ENCODE assay signal across 22 cellular contexts in genomic region chr11:78504708-78505107, GRCh38.
DNase-seq lines count a peak whose midpoint lies in the region; ATAC-seq, FAIRE-seq and TF ChIP-seq lines count a peak whose summit lies in the region.
"Had no signal": no experiment of that assay in that cellular context is flagged by ENCODE, and none has a peak within 500 bp of the region (broad histone marks: within the 10 kb centered on the region; RNA-seq: fewer than 3 reads in every experiment).

No MANE protein-coding gene starts in this region.

- peak; percentile 33 for ATAC-seq in activated CD8-positive, alpha-beta memory T cell treated with anti-CD3 and anti-CD28 coated beads, Interleukin-2, amount 10 ng/mL, durations not matched to agents 7 days and 5 days
- ATAC-seq in A549 = no peak
- no peak for ATAC-seq in natural killer cell treated with Interleukin-12 subunit alpha and Interleukin-12 subunit beta and Interleukin-15 and Interleukin-18, amount 100 ng/mL, for 72 hours

- H3K4me3 Mint-ChIP-seq in activated CD8-positive, alpha-beta memory T cell treated with anti-CD3 and anti-CD28 coated beads, Interleukin-2, amount 10 ng/mL, durations not matched to agents 7 days and 5 days = no peak overlapping the region
- no peak overlapping the region for H3K4me3 Mint-ChIP-seq in natural killer cell treated with Interleukin-12 subunit alpha and Interleukin-12 subunit beta and Interleukin-15 and Interleukin-18, amount 100 ng/mL, for 72 hours
- H3K4me3 Mint-ChIP-seq in activated CD4-positive, alpha-beta T cell treated with anti-CD3 and anti-CD28 coated beads, Interleukin-2, amount 10 ng/mL, durations not matched to agents 24 days and 14 days = no peak overlapping the region
- H3K4me3 Mint-ChIP-seq: CD4-positive, CD25-positive, alpha-beta regulatory T cell had no signal

- DNase-seq in activated CD8-positive, alpha-beta memory T cell treated with anti-CD3 and anti-CD28 coated beads, Interleukin-2, amount 10 ng/mL, durations not matched to agents 7 days and 5 days = no peak
- no peak for DNase-seq in activated CD8-positive, alpha-beta memory T cell treated with anti-CD3 and anti-CD28 coated beads for 24 hours
- no peak for DNase-seq in A549 (ENCODE audit: low read depth in 1 of 2, low spot score in 1 of 2)
- no peak for DNase-seq in OCI-M2 (lab: John Stamatoyannopoulos, UW; ENCODE audit: unreplicated experiment)
- DNase-seq in natural killer cell treated with Interleukin-12 subunit alpha and Interleukin-12 subunit beta and Interleukin-15 and Interleukin-18, amount 100 ng/mL, for 72 hours (ENCODE audit: low spot score) = no peak
- no peak for DNase-seq in activated CD4-positive, alpha-beta T cell treated with anti-CD3 and anti-CD28 coated beads, Interleukin-2, amount 10 ng/mL, durations not matched to agents 24 days and 14 days
- DNase-seq: DMS153; IMR-90; Karpas-422; NCI-H1092 treated with DMSO at 0.1 percent for 48 hours; NCI-H1436 treated with DMSO at 0.1 percent for 48 hours; NCI-H187 treated with DMSO at 0.1 percent for 48 hours; NCI-H2171 treated with DMSO at 0.1 percent for 48 hours; NCI-H524; NCI-H748 treated with DMSO at 0.1 percent for 48 hours; NK-92 treated with Interleukin-12 subunit alpha and Interleukin-12 subunit beta, amount 100 ng/mL, for 24 hours; Peyer's patch; SHP77 treated with DMSO at 0.1 percent for 48 hours had no signal

- H3K4me2 ChIP-seq in A549 (no peak overlapping the region), OCI-LY1 (ENCODE audit: low read length) (no peak overlapping the region)
- H3K4me2 ChIP-seq: BLaER1 had no signal

- POLR2A ChIA-PET in A549 (lab: Yijun Ruan, JAX) = no interaction called here

- no peak for TF ChIP-seq RAD21 in A549 (conservative IDR thresholded peaks at IDR 0.05 in 1 of 2, IDR thresholded peaks at IDR 0.05 in 1 of 2)

- no peak overlapping the region for H3K27ac ChIP-seq in A549
- H3K27ac ChIP-seq in OCI-LY1 (ENCODE audit: low read depth, low read length, poor library complexity, severe bottlenecking) = peak overlapping the region; percentile 65
- H3K27ac ChIP-seq: BLaER1, Peyer's patch had no signal

- H2AFZ ChIP-seq in OCI-LY1 (ENCODE audit: low read length) = no peak overlapping the region

- H3K9ac ChIP-seq in OCI-LY1 (ENCODE audit: low read length) (no peak overlapping the region), endocrine pancreas (ENCODE audit: control insufficient read depth, insufficient read depth, low read length) (no peak overlapping the region)
- H3K9ac ChIP-seq: BLaER1 had no signal

- CTCF ChIA-PET in activated CD8-positive, alpha-beta memory T cell treated with anti-CD3 and anti-CD28 coated beads, Interleukin-2, amount 10 ng/mL, durations not matched to agents 7 days and 5 days (lab: Charles Lee) = interaction anchor here (0.5 kb wide), 1 partner anchor 37 kb away, joined by 3 read pairs; no protein-coding TSS in a partner anchor
- CTCF ChIA-PET in A549 (lab: Yijun Ruan, JAX) = no interaction called here

- no peaks in the 10 kb centered on the region for H3F3A ChIP-seq in OCI-LY1 (ENCODE audit: insufficient read depth, low read length)

- no peaks in the 10 kb centered on the region for H3K9me3 Mint-ChIP-seq in activated CD8-positive, alpha-beta memory T cell treated with anti-CD3 and anti-CD28 coated beads, Interleukin-2, amount 10 ng/mL, durations not matched to agents 7 days and 5 days (ENCODE audit: low read depth)
- H3K9me3 Mint-ChIP-seq in natural killer cell treated with Interleukin-12 subunit alpha and Interleukin-12 subunit beta and Interleukin-15 and Interleukin-18, amount 100 ng/mL, for 72 hours = no peaks in the 10 kb centered on the region
- H3K9me3 Mint-ChIP-seq in activated CD4-positive, alpha-beta T cell treated with anti-CD3 and anti-CD28 coated beads, Interleukin-2, amount 10 ng/mL, durations not matched to agents 24 days and 14 days = peaks cover 3% of the 10 kb centered on the region

- TF ChIP-seq POLR2A in A549 (IDR thresholded peaks at IDR 0.05; ENCODE audit: low read length) = no peak

- TF ChIP-seq EP300 in A549 (IDR thresholded peaks at IDR 0.05) = no peak

- H3K4me1 ChIP-seq in A549 (no peaks in the 10 kb centered on the region), OCI-LY1 (ENCODE audit: insufficient read depth, low read length, severe bottlenecking) (peaks cover 16% of the 10 kb centered on the region), endocrine pancreas (ENCODE audit: control insufficient read depth, insufficient read depth, low read length) (peaks cover 12% of the 10 kb centered on the region)
- H3K4me1 ChIP-seq: Peyer's patch had no signal

- no peak for TF ChIP-seq CTCF in A549 (IDR thresholded peaks at IDR 0.05)
- no peak for TF ChIP-seq CTCF in OCI-LY1 (IDR thresholded peaks at IDR 0.05; ENCODE audit: low read length)

- H3K9me2 ChIP-seq in OCI-LY1 (ENCODE audit: low read depth, low read length) = no peaks in the 10 kb centered on the region

- no peak overlapping the region for H3K4me3 ChIP-seq in A549
- no peak overlapping the region for H3K4me3 ChIP-seq in OCI-LY1 (ENCODE audit: low read depth, low read length, poor library complexity, severe bottlenecking)
- peak overlapping the region; percentile 14 for H3K4me3 ChIP-seq in endocrine pancreas (ENCODE audit: control insufficient read depth, insufficient read depth, low read length)
- H3K4me3 ChIP-seq: BLaER1, Peyer's patch had no signal

- no peaks in the 10 kb centered on the region for H3K79me2 ChIP-seq in OCI-LY1 (ENCODE audit: insufficient read depth, low read length)

- H3K36me3 Mint-ChIP-seq in activated CD8-positive, alpha-beta memory T cell treated with anti-CD3 and anti-CD28 coated beads, Interleukin-2, amount 10 ng/mL, durations not matched to agents 7 days and 5 days = peaks cover 15% of the 10 kb centered on the region
- H3K36me3 Mint-ChIP-seq in natural killer cell treated with Interleukin-12 subunit alpha and Interleukin-12 subunit beta and Interleukin-15 and Interleukin-18, amount 100 ng/mL, for 72 hours = peaks cover 8% of the 10 kb centered on the region
- peaks cover 26% of the 10 kb centered on the region for H3K36me3 Mint-ChIP-seq in activated CD4-positive, alpha-beta T cell treated with anti-CD3 and anti-CD28 coated beads, Interleukin-2, amount 10 ng/mL, durations not matched to agents 24 days and 14 days (ENCODE audit: low read depth)

- 98% methylated on average over 4 of the region's 4 CpGs for WGBS in A549 (ENCODE audit: missing lambda C conversion rate)

- FAIRE-seq in A549 (lab: Jason Lieb, UNC) = no peak

- H4K20me1 ChIP-seq in OCI-LY1 (ENCODE audit: insufficient read depth, low read length) = no peaks in the 10 kb centered on the region
- H4K20me1 ChIP-seq: BLaER1 had no signal

- H3K9me3 ChIP-seq in A549 (no peaks in the 10 kb centered on the region), OCI-LY1 (ENCODE audit: low read length) (no peaks in the 10 kb centered on the region), endocrine pancreas (ENCODE audit: control insufficient read depth, low read length) (no peaks in the 10 kb centered on the region)
- H3K9me3 ChIP-seq: Peyer's patch had no signal

- no peak overlapping the region for H3K27ac Mint-ChIP-seq in activated CD8-positive, alpha-beta memory T cell treated with anti-CD3 and anti-CD28 coated beads, Interleukin-2, amount 10 ng/mL, durations not matched to agents 7 days and 5 days
- H3K27ac Mint-ChIP-seq in natural killer cell treated with Interleukin-12 subunit alpha and Interleukin-12 subunit beta and Interleukin-15 and Interleukin-18, amount 100 ng/mL, for 72 hours = no peak overlapping the region
- no peak overlapping the region for H3K27ac Mint-ChIP-seq in activated CD4-positive, alpha-beta T cell treated with anti-CD3 and anti-CD28 coated beads, Interleukin-2, amount 10 ng/mL, durations not matched to agents 24 days and 14 days
- H3K27ac Mint-ChIP-seq: CD4-positive, CD25-positive, alpha-beta regulatory T cell had no signal

- no peaks in the 10 kb centered on the region; the same call in 1 of the 2 replicates for H3K36me3 ChIP-seq in OCI-LY1 (ENCODE audit: insufficient read depth, low read length)
- H3K36me3 ChIP-seq in endocrine pancreas (ENCODE audit: control insufficient read depth, insufficient read depth, low read length) = no peaks in the 10 kb centered on the region
- H3K36me3 ChIP-seq: Peyer's patch had no signal

- intact Hi-C loops in activated CD4-positive, alpha-beta T cell treated with anti-CD3 and anti-CD28 coated beads, Interleukin-2, amount 10 ng/mL, durations not matched to agents 24 days and 14 days (cut with micrococcal nuclease) = no loop called here

- H3K4me1 Mint-ChIP-seq in activated CD8-positive, alpha-beta memory T cell treated with anti-CD3 and anti-CD28 coated beads, Interleukin-2, amount 10 ng/mL, durations not matched to agents 7 days and 5 days = peaks cover 21% of the 10 kb centered on the region
- peaks cover 0 to 8% of the 10 kb centered on the region in 2 donors for H3K4me1 Mint-ChIP-seq in natural killer cell treated with Interleukin-12 subunit alpha and Interleukin-12 subunit beta and Interleukin-15 and Interleukin-18, amount 100 ng/mL, for 72 hours (ENCODE audit: low read depth in 2 of 2)
- peaks cover 13% of the 10 kb centered on the region for H3K4me1 Mint-ChIP-seq in activated CD4-positive, alpha-beta T cell treated with anti-CD3 and anti-CD28 coated beads, Interleukin-2, amount 10 ng/mL, durations not matched to agents 24 days and 14 days

- no peaks in the 10 kb centered on the region for H3K27me3 ChIP-seq in OCI-LY1 (ENCODE audit: insufficient read depth, low read length)
- H3K27me3 ChIP-seq in endocrine pancreas (ENCODE audit: control insufficient read depth, insufficient read depth, low read length) = no peaks in the 10 kb centered on the region
- H3K27me3 ChIP-seq: BLaER1, Peyer's patch had no signal

- no peaks in the 10 kb centered on the region for H3K27me3 Mint-ChIP-seq in activated CD8-positive, alpha-beta memory T cell treated with anti-CD3 and anti-CD28 coated beads, Interleukin-2, amount 10 ng/mL, durations not matched to agents 7 days and 5 days
- no peaks in the 10 kb centered on the region for H3K27me3 Mint-ChIP-seq in natural killer cell treated with Interleukin-12 subunit alpha and Interleukin-12 subunit beta and Interleukin-15 and Interleukin-18, amount 100 ng/mL, for 72 hours
- no peaks in the 10 kb centered on the region for H3K27me3 Mint-ChIP-seq in activated CD4-positive, alpha-beta T cell treated with anti-CD3 and anti-CD28 coated beads, Interleukin-2, amount 10 ng/mL, durations not matched to agents 24 days and 14 days
- H3K27me3 Mint-ChIP-seq: CD4-positive, CD25-positive, alpha-beta regulatory T cell had no signal

TF ChIP-seq in A549, 52 proteins besides CTCF, POLR2A, EP300 and RAD21:
- no peak for TF ChIP-seq HDAC2 (IDR thresholded peaks at IDR 0.05)
- TF ChIP-seq MAFK (IDR thresholded peaks at IDR 0.05; ENCODE audit: partially characterized antibody) = peak; percentile 24
